Comparison of ENCODE assay signal across 8 cellular contexts in the genomic region with DNA sequence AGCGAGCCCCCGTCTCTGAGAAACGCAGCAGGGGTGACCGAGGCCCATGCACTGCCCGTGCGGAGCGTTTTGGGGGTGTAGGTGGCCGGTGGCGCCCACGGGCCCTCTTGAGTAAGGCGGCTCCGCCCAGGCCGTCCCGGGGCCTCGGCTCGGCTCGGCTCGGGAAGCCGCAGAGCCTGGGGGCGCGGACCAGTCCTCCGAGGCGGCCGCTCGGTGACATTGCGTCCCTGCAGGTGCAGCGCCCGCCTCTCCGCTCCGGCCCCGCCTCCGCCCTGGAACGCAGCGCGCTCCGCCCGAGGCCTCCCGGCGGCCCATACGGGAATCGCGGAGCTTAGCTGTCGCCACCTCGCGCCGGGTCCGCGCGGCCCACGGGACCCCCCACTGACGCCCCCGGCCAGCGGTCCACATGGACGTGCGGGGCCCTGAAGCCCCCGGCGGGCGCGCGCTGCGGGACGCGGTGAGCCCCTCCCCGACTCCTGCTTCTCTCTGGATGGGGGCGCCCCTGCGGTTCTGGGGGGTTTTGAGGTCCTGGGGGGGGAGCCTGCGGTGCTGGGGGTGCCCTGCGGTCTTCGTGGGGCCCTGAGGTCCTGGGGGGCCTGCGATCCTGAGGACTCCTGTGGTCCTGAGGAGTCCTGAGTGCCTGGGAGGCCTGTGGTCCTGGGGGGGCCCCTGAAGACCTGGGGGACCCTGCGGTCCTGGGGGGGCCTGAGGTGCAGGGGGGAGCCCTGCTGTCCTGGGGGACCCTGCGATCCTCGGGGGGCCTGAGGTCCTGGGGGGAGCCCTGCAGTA. TPM values are rescaled to one million over a fixed set of nuclear protein-coding genes. Genes with fewer than 3 reads are reported as not detected.
A peak's percentile ranks its signal among the peaks of the same experiment; 100 is the strongest.
DNase-seq lines count a peak whose midpoint lies in the region; ATAC-seq lines count a peak whose summit lies in the region.

A gene (plus strand): TSS at position 314 of the 789 bp plus-strand sequence. CDS start 93 bp downstream, at position 407.

- peaks cover 21% of the 10 kb centered on the region for H3K4me1 ChIP-seq in adipocyte (ENCODE audit: control insufficient read depth, insufficient read depth, low read length)

- DNase-seq in CD1c-positive myeloid dendritic cell (ENCODE audit: extremely low spot score), result peak; percentile 73
- DNase-seq in GM19238 (ENCODE audit: insufficient read length, low spot score), result peak; percentile 75
- peak; percentile 73 for DNase-seq in SK-N-DZ (ENCODE audit: low spot score)
- DNase-seq in adipocyte (ENCODE audit: low read depth), result peak; percentile 65
- DNase-seq in left cardiac atrium, result peak; percentile 73
- peak; percentile 18 for DNase-seq in renal cortical epithelial cell (ENCODE audit: low read depth)
- DNase-seq in NCI-H2029 (lab: John Stamatoyannopoulos, UW), result no peak

- H3K9ac ChIP-seq in adipocyte (ENCODE audit: low read length), result peak within 1 kb of the TSS; percentile 92

- H3K36me3 ChIP-seq in adipocyte (ENCODE audit: control insufficient read depth, insufficient read depth, low read length, severe bottlenecking), result peaks cover 15% of the 10 kb centered on the region

- H3K4me3 ChIP-seq in adipocyte (ENCODE audit: low read length), result peak within 1 kb of the TSS; percentile 81

- ATAC-seq in HG03354 (IDR thresholded peaks at IDR 0.05; ENCODE audit: poor library complexity, severe bottlenecking, unreplicated experiment) (peak; percentile 88), left cardiac atrium (peak; percentile 86 to 92)

- no peaks in the 10 kb centered on the region for H3K9me3 ChIP-seq in adipocyte (ENCODE audit: control insufficient read depth, low read length)

- H3K27me3 ChIP-seq in adipocyte (replicated peaks; ENCODE audit: control insufficient read depth, insufficient read depth, low read length), result no peaks in the 10 kb centered on the region

- intact Hi-C loops in left cardiac atrium (cut with DNase I), result no loop called here

RNA-seq across cellular contexts. Expression of the gene that starts here (rescaled TPM):
- 8.0 and 9.1 TPM in 2 replicates for polyA plus RNA-seq in SK-N-DZ (2014; cell fraction: cytosol; rRNA removed)
- 8.1 and 10.7 TPM in 2 replicates for polyA plus RNA-seq in SK-N-DZ (2014; cell fraction: nucleus; rRNA removed)
- total RNA-seq in left cardiac atrium, result 1 to 10 TPM; 9.4 TPM
- total RNA-seq in renal cortical epithelial cell, result 13.1 and 20.1 TPM in 2 replicates
